ENCODE assay signal across 8 cellular contexts in genomic region chr11:43943357-43943930, GRCh38. TPM values are rescaled to one million over a fixed set of nuclear protein-coding genes. Genes with fewer than 3 reads are reported as not detected.
DNase-seq lines count a peak whose midpoint lies in the region; ATAC-seq, FAIRE-seq and TF ChIP-seq lines count a peak whose summit lies in the region.

No MANE protein-coding gene starts in this region.

- H3K27ac ChIP-seq in AG04450 (ENCODE audit: low read depth, low read length) (no peak overlapping the region), HUES64 (ENCODE audit: low read depth, low read length) (no peak overlapping the region), breast epithelium (peak overlapping the region; percentile 64 to 91), mesendoderm (ENCODE audit: low read depth, low read length) (no peak overlapping the region)

- H3K23ac ChIP-seq in mesendoderm (ENCODE audit: low read length) = no peak overlapping the region

- WGBS in HUES64 = 1% methylated on average over 50 of the region's 50 CpGs
- no CpG with 5 or more reads among the region's 50 CpGs for WGBS in mesendoderm (ENCODE audit: extremely low coverage, insufficient coverage, low lambda C conversion rate)

- CTCF ChIA-PET in AG04450 (lab: Charles Lee) = interaction anchor here (0.7 to 7.6 kb wide), 4 partner anchors 10 to 62 kb away, joined by 3 to 87 read pairs (median 6); partner anchors contain the start of gene ALKBH3

- H3K18ac ChIP-seq in mesendoderm (ENCODE audit: low read length) = no peak overlapping the region

- peak overlapping the region; percentile 58 for H3K4me3 ChIP-seq in AG04450 (ENCODE audit: low read depth, low read length)
- H3K4me3 ChIP-seq in HUES64 (ENCODE audit: low read length) = peak overlapping the region; percentile 62
- H3K4me3 ChIP-seq in breast epithelium = peak overlapping the region; percentile 57 to 86 (median 84)
- H3K4me3 ChIP-seq in mesendoderm (ENCODE audit: low read length) = no peak overlapping the region

- FAIRE-seq in HTR-8/SVneo (lab: Jason Lieb, UNC) = no peak

- no peak overlapping the region for H4K5ac ChIP-seq in mesendoderm (ENCODE audit: low read length)

- H3K79me1 ChIP-seq in mesendoderm (ENCODE audit: low read length) = no peaks in the 10 kb centered on the region

- H4K8ac ChIP-seq in mesendoderm (ENCODE audit: low read depth, low read length) = no peak overlapping the region

- no peak for TF ChIP-seq POLR2A in breast epithelium (IDR thresholded peaks at IDR 0.05)

- POLR2A ChIA-PET in AG04450 (lab: Yijun Ruan, JAX) = interaction anchor here (1.5 kb wide), 1 partner anchor 20 kb away, joined by 3 read pairs; no protein-coding TSS in a partner anchor

- no peak overlapping the region for H2AK5ac ChIP-seq in mesendoderm (ENCODE audit: low read length)

- H3K4me2 ChIP-seq in mesendoderm (ENCODE audit: low read length) = peak overlapping the region; percentile 84

- no peaks in the 10 kb centered on the region for H3K79me2 ChIP-seq in mesendoderm (ENCODE audit: control insufficient read depth, insufficient read depth, low read length)

- no peak for DNase-seq in AG04450 (ENCODE audit: low read depth, low spot score)
- no peak for DNase-seq in breast epithelium (ENCODE audit: low spot score in 2 of 2)
- no peak for DNase-seq in mesendoderm
- no peak for DNase-seq in stimulated activated CD4-positive, alpha-beta T cell treated with anti-CD3 and anti-CD28 coated beads, Interleukin-12 subunit alpha, Interleukin-12 subunit beta, amount 100 ng/mL, for 4 hours
- no peak for DNase-seq in HTR-8/SVneo (ENCODE audit: insufficient read length, low spot score)
- DNase-seq in HuH-7 (ENCODE audit: low spot score) = no peak

- H3K27me3 ChIP-seq in AG04450 (ENCODE audit: control insufficient read depth, insufficient read depth, low read length) (peaks cover 53% of the 10 kb centered on the region), HUES64 (ENCODE audit: insufficient read depth, low read length) (peaks cover 58% of the 10 kb centered on the region), breast epithelium (peaks cover 4 to 60% of the 10 kb centered on the region in 2 donors), mesendoderm (ENCODE audit: insufficient read depth, low read length, poor library complexity) (peaks cover 24% of the 10 kb centered on the region)

- H3K4me1 ChIP-seq in HUES64 (ENCODE audit: insufficient read depth, low read length) (peaks cover 6% of the 10 kb centered on the region), breast epithelium (peaks cover 4 to 7% of the 10 kb centered on the region in 2 donors), mesendoderm (ENCODE audit: control insufficient read depth, low read depth, low read length) (no peaks in the 10 kb centered on the region)

- no peak overlapping the region for H2BK120ac ChIP-seq in mesendoderm (ENCODE audit: low read depth, low read length)

- H3K36me3 ChIP-seq in HUES64 (ENCODE audit: insufficient read depth, low read length) (no peaks in the 10 kb centered on the region), breast epithelium (no peaks in the 10 kb centered on the region), mesendoderm (ENCODE audit: control insufficient read depth, insufficient read depth, low read length) (no peaks in the 10 kb centered on the region)

- H2BK15ac ChIP-seq in mesendoderm (replicated peaks; ENCODE audit: low read depth) = no peak overlapping the region

- ATAC-seq in GM21423 (IDR thresholded peaks at IDR 0.05; ENCODE audit: unreplicated experiment) = no peak

- no peak overlapping the region for H2BK5ac ChIP-seq in mesendoderm (ENCODE audit: low read length)

- intact Hi-C loops in breast epithelium (cut with DNase I; ENCODE audit: low total_unique reads) = no loop called here

- peak overlapping the region; percentile 79 for H3K56ac ChIP-seq in mesendoderm (ENCODE audit: low read length)

- H3K4ac ChIP-seq in mesendoderm (ENCODE audit: low read depth, low read length) = no peak overlapping the region

- TF ChIP-seq CTCF in AG04450 (IDR thresholded peaks at IDR 0.05; ENCODE audit: low read depth, low read length) = no peak
- TF ChIP-seq CTCF in breast epithelium (IDR thresholded peaks at IDR 0.05) = no peak

- H3K9ac ChIP-seq in HUES64 (ENCODE audit: low read depth, low read length) = no peak overlapping the region
- peak overlapping the region; percentile 50 for H3K9ac ChIP-seq in mesendoderm (ENCODE audit: low read length)

- H3K9me3 ChIP-seq in AG04450 (ENCODE audit: control insufficient read depth, insufficient read depth, low read length) (no peaks in the 10 kb centered on the region; the same call in 1 of the 2 replicates), HUES64 (ENCODE audit: insufficient read depth, low read depth, low read length) (no peaks in the 10 kb centered on the region), breast epithelium (no peaks in the 10 kb centered on the region)

RNA-seq across cellular contexts. Expression of gene C11orf96, which starts 1.0 kb away (rescaled TPM):
- 0.87 and 1.2 TPM in 2 replicates for polyA plus RNA-seq in AG04450 (2011; rRNA removed)
- polyA minus RNA-seq in AG04450 (2011; rRNA and poly(A)+ RNA removed) = 0.46 and 0.52 TPM in 2 replicates
- 1.8 TPM for polyA plus RNA-seq in HUES64 (2013, experiment 1 of 2)
- polyA plus RNA-seq in HUES64 (2013, experiment 2 of 2) = 3.1 TPM
- total RNA-seq in breast epithelium = 10 to 100 TPM; 41.1 to 97.3 (median 46.8) TPM
- 0.58 TPM for polyA plus RNA-seq in mesendoderm (2013, experiment 1 of 2)
- 0.63 TPM for polyA plus RNA-seq in mesendoderm (2013, experiment 2 of 2)

Comparison
In these comparisons a context has a peak if more than half of its experiments do, and no peak if none do; other contexts are left out.
1. H3K27ac ChIP-seq: peak in breast epithelium (2 of 2); none in AG04450 (single experiment), HUES64 (single experiment) and mesendoderm (single experiment).